Comparison of ENCODE assay signal across 1 cellular context in the genomic region with DNA sequence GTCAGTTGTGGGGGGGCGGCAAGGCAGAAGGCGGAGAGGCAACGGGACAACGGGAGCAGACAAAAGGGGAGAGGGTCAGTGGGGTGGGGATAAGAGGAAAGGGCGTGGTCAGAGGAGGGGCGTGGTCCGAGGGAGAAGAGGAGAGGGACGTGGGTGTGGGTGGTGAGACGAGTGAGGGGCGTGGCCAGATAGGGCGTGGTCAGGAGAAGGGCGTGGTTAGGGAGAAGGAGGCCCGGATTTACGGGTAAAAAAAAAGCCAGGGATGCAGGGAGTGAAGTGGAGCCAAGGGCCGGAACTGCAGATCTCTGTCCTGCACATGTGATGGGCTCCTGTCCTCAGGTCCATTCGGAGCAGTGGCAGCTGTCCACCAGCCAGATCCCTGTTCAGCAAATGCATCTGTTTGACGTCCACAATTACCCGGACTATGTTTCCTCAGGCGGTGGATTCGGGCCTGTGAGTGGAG.
A peak's percentile ranks its signal among the peaks of the same experiment; 100 is the strongest.
TF ChIP-seq lines count a peak whose summit lies in the region.

No MANE protein-coding gene starts in this region.

TF ChIP-seq in GM23338, 12 proteins besides CTCF, POLR2A, EP300 and RAD21:
- TF ChIP-seq POLR2AphosphoS5 (IDR thresholded peaks at IDR 0.05; ENCODE audit: low read depth) = peak; percentile 60
- no peak for TF ChIP-seq NANOG (IDR thresholded peaks at IDR 0.05; ENCODE audit: borderline replicate concordance)
